23 cellular contexts compared by ENCODE assay signal in the genomic region with DNA sequence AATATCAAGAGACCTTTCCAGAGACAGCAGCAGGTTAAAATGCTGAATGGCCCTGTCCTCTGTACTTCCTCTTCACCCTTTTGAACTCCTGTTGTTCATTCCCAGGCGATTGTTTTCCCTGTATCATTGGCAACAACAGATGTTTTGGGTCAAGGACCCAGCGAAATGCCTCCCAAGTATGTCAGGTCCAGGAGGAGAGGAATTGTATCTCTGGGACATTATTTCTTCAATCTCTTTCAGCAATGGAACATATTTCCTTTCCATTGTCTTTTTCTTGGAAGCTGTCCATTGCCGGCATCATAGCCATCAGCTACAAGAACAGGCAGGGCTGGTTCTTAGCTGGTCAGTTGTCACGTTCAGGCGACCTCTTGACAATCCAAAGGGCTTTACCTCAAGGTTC.
DNase-seq lines count a peak whose midpoint lies in the region; TF ChIP-seq lines count a peak whose summit lies in the region.
"Had no signal": no experiment of that assay in that cellular context is flagged by ENCODE, and none has a peak within 500 bp of the region (broad histone marks: within the 10 kb centered on the region; RNA-seq: fewer than 3 reads in every experiment).

No MANE protein-coding gene starts in this region.

- TF ChIP-seq CTCF in endothelial cell (IDR thresholded peaks at IDR 0.05; ENCODE audit: unreplicated experiment) (no peak), tibial artery (IDR thresholded peaks at IDR 0.05) (no peak)

- no peaks in the 10 kb centered on the region for H3K9me3 Mint-ChIP-seq in endothelial cell (ENCODE audit: unreplicated experiment)
- H3K9me3 Mint-ChIP-seq: activated CD4-positive, alpha-beta memory T cell treated with anti-CD3 and anti-CD28 coated beads for 36 hours; endodermal cell; neural progenitor cell; T-helper 1 cell treated with Interleukin-12 subunit alpha and Interleukin-12 subunit beta and Interleukin-4 antibody, amounts not matched to agents 30 μg/mL and 1 μg/mL, for 36 hours had no signal

- peak overlapping the region; percentile 59 for H3K27ac Mint-ChIP-seq in endothelial cell (ENCODE audit: unreplicated experiment)
- H3K27ac Mint-ChIP-seq: activated CD4-positive, alpha-beta memory T cell treated with anti-CD3 and anti-CD28 coated beads for 36 hours; endodermal cell; neural progenitor cell; T-helper 1 cell treated with Interleukin-12 subunit alpha and Interleukin-12 subunit beta and Interleukin-4 antibody, amounts not matched to agents 30 μg/mL and 1 μg/mL, for 36 hours had no signal

- peaks cover 84% of the 10 kb centered on the region for H3K36me3 ChIP-seq in muscle layer of colon (ENCODE audit: insufficient read depth, low read length)
- H3K36me3 ChIP-seq in tibial artery, result no peaks in the 10 kb centered on the region
- H3K36me3 ChIP-seq: BE2C, neural progenitor cell had no signal

- DNase-seq in DMS153 (lab: John Stamatoyannopoulos, UW) (peak; percentile 51), DMS153 treated with DMSO at 0.1 percent for 48 hours (lab: John Stamatoyannopoulos, UW; ENCODE audit: unreplicated experiment) (no peak), endothelial cell (ENCODE audit: low spot score) (no peak), tibial artery (no peak), cerebellar nuclear complex (lab: John Stamatoyannopoulos, UW) (no peak), nucleus accumbens (lab: John Stamatoyannopoulos, UW) (no peak)
- DNase-seq in activated effector memory CD4-positive, alpha-beta T cell treated with anti-CD3 and anti-CD28 coated beads, Interleukin-2, amount 50 U/mL, for 16 hours, result no peak
- DNase-seq: activated CD4-positive, alpha-beta memory T cell treated with anti-CD3 and anti-CD28 coated beads for 36 hours; activated T-cell treated with anti-CD3 and anti-CD28 coated beads for 4 hours; amygdala; BE2C; COR-L47; endodermal cell; hypothalamus; NCI-H1417 treated with DMSO at 0.1 percent for 48 hours; NCI-H2171; NCI-H748 treated with DMSO at 0.1 percent for 48 hours; stimulated activated naive CD4-positive, alpha-beta T cell treated with Interleukin-2 at 50 U/mL for 16 hours; upper lobe of right lung had no signal

- H3K27ac ChIP-seq in muscle layer of colon (ENCODE audit: low read depth, low read length) (peak overlapping the region; percentile 73), tibial artery (peak overlapping the region; percentile 82)
- H3K27ac ChIP-seq: 22Rv1, neural progenitor cell had no signal

- peaks cover 2% of the 10 kb centered on the region for H3K27me3 Mint-ChIP-seq in endothelial cell (ENCODE audit: unreplicated experiment)

- H3K4me3 ChIP-seq in muscle layer of colon (ENCODE audit: low read depth in 1 of 2, low read length in 2 of 2), result no peak overlapping the region
- no peak overlapping the region for H3K4me3 ChIP-seq in tibial artery
- H3K4me3 ChIP-seq: neural progenitor cell, upper lobe of right lung had no signal

- H3K36me3 Mint-ChIP-seq in endothelial cell (ENCODE audit: low read depth, unreplicated experiment), result peaks cover 58% of the 10 kb centered on the region
- H3K36me3 Mint-ChIP-seq: activated CD4-positive, alpha-beta memory T cell treated with anti-CD3 and anti-CD28 coated beads for 36 hours; neural progenitor cell had no signal

- H3K9me3 ChIP-seq in muscle layer of colon (ENCODE audit: low read length) (no peaks in the 10 kb centered on the region), tibial artery (no peaks in the 10 kb centered on the region)
- H3K9me3 ChIP-seq: BE2C, upper lobe of right lung had no signal

- peaks cover 95% of the 10 kb centered on the region for H3K4me1 ChIP-seq in muscle layer of colon (ENCODE audit: insufficient read depth, low read length)
- H3K4me1 ChIP-seq in tibial artery, result peaks cover 0 to 63% (median 55%) of the 10 kb centered on the region in 4 donors

- intact Hi-C loops in tibial artery (cut with DNase I; ENCODE audit: low total_unique reads), result no loop called here

- no peak overlapping the region for H3K9ac ChIP-seq in muscle layer of colon (ENCODE audit: low read length)
- H3K9ac ChIP-seq: neural progenitor cell had no signal

- peaks cover 43% of the 10 kb centered on the region for H3K4me1 Mint-ChIP-seq in endothelial cell (ENCODE audit: unreplicated experiment)

- no peak overlapping the region for H3K4me3 Mint-ChIP-seq in endothelial cell (ENCODE audit: unreplicated experiment)
- H3K4me3 Mint-ChIP-seq: activated CD4-positive, alpha-beta memory T cell treated with anti-CD3 and anti-CD28 coated beads for 36 hours; endodermal cell; neural progenitor cell; T-helper 1 cell treated with Interleukin-12 subunit alpha and Interleukin-12 subunit beta and Interleukin-4 antibody, amounts not matched to agents 30 μg/mL and 1 μg/mL, for 36 hours had no signal

- H3K27me3 ChIP-seq in muscle layer of colon (ENCODE audit: control insufficient read depth in 1 of 2, insufficient read depth in 2 of 2, low read length in 2 of 2) (no peaks in the 10 kb centered on the region), tibial artery (no peaks in the 10 kb centered on the region)
- H3K27me3 ChIP-seq: BE2C, neural progenitor cell, upper lobe of right lung had no signal
